In genomic region chr1:2295526-2295925, GRCh38 we compare ENCODE assay signal across 1 cellular context.
TF ChIP-seq lines count a peak whose summit lies in the region.

No MANE protein-coding gene starts in this region.

TF ChIP-seq in IMR-90, 13 proteins besides CTCF, POLR2A, EP300 and RAD21:
- no peak for TF ChIP-seq RFX5 (IDR thresholded peaks at IDR 0.05; ENCODE audit: low read depth, low read length)
